Comparison of ENCODE assay signal across 18 cellular contexts in genomic region chr12:115323223-115323905, GRCh38.
DNase-seq lines count a peak whose midpoint lies in the region; ATAC-seq, FAIRE-seq and TF ChIP-seq lines count a peak whose summit lies in the region.
"Had no signal": no experiment of that assay in that cellular context is flagged by ENCODE, and none has a peak within 500 bp of the region (broad histone marks: within the 10 kb centered on the region; RNA-seq: fewer than 3 reads in every experiment).

No MANE protein-coding gene starts in this region.

- H3K27me3 ChIP-seq in K562 (ENCODE audit: control insufficient read depth in 2 of 2, insufficient read depth in 2 of 2, low read length in 2 of 2) (peaks cover 0 to 6% of the 10 kb centered on the region in 2 experiments; a peak in 1 of 5 replicates), WERI-Rb-1 (ENCODE audit: insufficient read depth, low read depth, severe bottlenecking) (peaks cover 2% of the 10 kb centered on the region)
- H3K27me3 ChIP-seq: hepatocyte, right atrium auricular region, uterus had no signal

- CTCF ChIA-PET in K562 (lab: Yijun Ruan, JAX; ENCODE audit: low intra/inter-chr PET ratio): no interaction called here

- in situ Hi-C loops in K562 (cut with MboI): no loop called here

- TF ChIP-seq RAD21 in K562 (CRISPR knock-in tag; conservative IDR thresholded peaks at IDR 0.05 in 1 of 2, IDR thresholded peaks at IDR 0.05 in 1 of 2): no peak

- ATAC-seq in K562: no peak
- ATAC-seq in stimulated activated naive CD8-positive, alpha-beta T cell treated with anti-CD3 and anti-CD28 coated beads, Interleukin-15, amount 100 ng/mL, for 72 hours: no peak

- H3K4me2 ChIP-seq in K562 (ENCODE audit: insufficient read depth, low read length): no peak overlapping the region
- H3K4me2 ChIP-seq: hepatocyte had no signal

- no peak overlapping the region for H2AFZ ChIP-seq in K562 (ENCODE audit: low read depth, low read length)
- H2AFZ ChIP-seq: hepatocyte had no signal

- TF ChIP-seq CTCF in AG10803 (conservative IDR thresholded peaks at IDR 0.05; ENCODE audit: low read length) (no peak), K562 (IDR thresholded peaks at IDR 0.05 in 2 of 3, conservative IDR thresholded peaks at IDR 0.05 in 1 of 3; ENCODE audit: insufficient read depth in 2 of 3, low read depth in 1 of 3, low read length in 3 of 3) (no peak), WERI-Rb-1 (IDR thresholded peaks at IDR 0.05; ENCODE audit: low read depth, low read length) (no peak)

- H3K9me3 Mint-ChIP-seq in stimulated activated naive CD8-positive, alpha-beta T cell treated with anti-CD3 and anti-CD28 coated beads, Interleukin-15, amount 100 ng/mL, for 72 hours: peaks cover 8 to 14% of the 10 kb centered on the region in 2 donors

- H3K9me3 ChIP-seq in K562 (replicated peaks; ENCODE audit: control insufficient read depth, insufficient read depth, low read depth, low read length): no peaks in the 10 kb centered on the region
- H3K9me3 ChIP-seq in WERI-Rb-1 (ENCODE audit: severe bottlenecking): no peaks in the 10 kb centered on the region
- H3K9me3 ChIP-seq: right atrium auricular region, uterus had no signal

- no peaks in the 10 kb centered on the region for H3K79me2 ChIP-seq in K562 (ENCODE audit: control insufficient read depth, insufficient read depth, low read length)
- H3K79me2 ChIP-seq: hepatocyte had no signal

- no peaks in the 10 kb centered on the region; a peak in 1 of 5 replicates for H3K4me1 ChIP-seq in K562 (replicated peaks in 1 of 2; ENCODE audit: control insufficient read depth in 2 of 2, insufficient read depth in 2 of 2, low read length in 2 of 2)
- H3K4me1 ChIP-seq: uterus had no signal

- WGBS in K562 (ENCODE audit: insufficient coverage, low coverage, missing lambda C conversion rate): 0% methylated on average over 3 of the region's 3 CpGs

- no peak overlapping the region for H3K9ac ChIP-seq in K562 (ENCODE audit: insufficient read depth in 1 of 2, low read depth in 2 of 2, low read length in 2 of 2)

- no peaks in the 10 kb centered on the region for H3K4me1 Mint-ChIP-seq in stimulated activated naive CD8-positive, alpha-beta T cell treated with anti-CD3 and anti-CD28 coated beads, Interleukin-15, amount 100 ng/mL, for 72 hours

- H3K4me3 ChIP-seq in AG10803 (ENCODE audit: low read length) (no peak overlapping the region), K562 (no peak overlapping the region), WERI-Rb-1 (ENCODE audit: low read depth, low read length) (no peak overlapping the region)
- H3K4me3 ChIP-seq: hepatocyte, right atrium auricular region, uterus had no signal

- no TSS peak for BruUV-seq in K562 (replicated peaks; lab: Mats Ljungman, UMichigan)

- H3K27me3 Mint-ChIP-seq in stimulated activated naive CD8-positive, alpha-beta T cell treated with anti-CD3 and anti-CD28 coated beads, Interleukin-15, amount 100 ng/mL, for 72 hours: peaks cover 13% of the 10 kb centered on the region

- no peaks in the 10 kb centered on the region for H3K9me1 ChIP-seq in K562 (ENCODE audit: control insufficient read depth, insufficient read depth, low read length)

- H4K20me1 ChIP-seq in K562 (replicated peaks; ENCODE audit: control insufficient read depth, insufficient read depth, low read length): no peaks in the 10 kb centered on the region

- TF ChIP-seq POLR2A in K562 (conservative IDR thresholded peaks at IDR 0.05): no peak

- FAIRE-seq in HTR-8/SVneo (lab: Jason Lieb, UNC) (peak; percentile 16), K562 (lab: Jason Lieb, UNC) (no peak)
- FAIRE-seq: GM12891 had no signal

- POLR2A ChIA-PET in K562 (lab: Yijun Ruan, JAX): no interaction called here

- peak; percentile 81 for DNase-seq in AG10803 (ENCODE audit: low read depth)
- DNase-seq in HTR-8/SVneo (ENCODE audit: insufficient read length, low spot score): no peak
- DNase-seq in K562 (ENCODE audit: extremely low read depth in 1 of 4, low spot score in 3 of 4): no peak
- DNase-seq in hepatic stellate cell (ENCODE audit: low spot score): peak; percentile 6
- no peak for DNase-seq in activated CD4-positive, CD25-positive, alpha-beta regulatory T cell treated with anti-CD3 and anti-CD28 coated beads, Interleukin-2, amount 50 U/mL, for 72 hours
- no peak for DNase-seq in activated CD8-positive, alpha-beta memory T cell treated with anti-CD3 and anti-CD28 coated beads for 24 hours
- DNase-seq in stimulated activated naive CD8-positive, alpha-beta T cell treated with anti-CD3 and anti-CD28 coated beads, Interleukin-15, amount 100 ng/mL, for 72 hours: no peak
- DNase-seq in WERI-Rb-1: no peak
- DNase-seq: H7, kidney glomerular epithelial cell, MM.1S, NCI-H2029, NCI-H510A, OCI-M1, uterus had no signal

- H3K27ac ChIP-seq in K562 (ENCODE audit: extremely low read depth, low read depth, low read length): no peak overlapping the region
- H3K27ac ChIP-seq in WERI-Rb-1: no peak overlapping the region
- H3K27ac ChIP-seq: hepatocyte, right atrium auricular region, uterus had no signal

- no peak for TF ChIP-seq EP300 in K562 (IDR thresholded peaks at IDR 0.05; ENCODE audit: low read length)

- intact Hi-C loops in K562 (cut with micrococcal nuclease): no loop called here

- no peak overlapping the region for H3K4me3 Mint-ChIP-seq in stimulated activated naive CD8-positive, alpha-beta T cell treated with anti-CD3 and anti-CD28 coated beads, Interleukin-15, amount 100 ng/mL, for 72 hours

- H3K27ac Mint-ChIP-seq in stimulated activated naive CD8-positive, alpha-beta T cell treated with anti-CD3 and anti-CD28 coated beads, Interleukin-15, amount 100 ng/mL, for 72 hours: no peak overlapping the region

- no peaks in the 10 kb centered on the region for H3K36me3 ChIP-seq in K562 (ENCODE audit: control insufficient read depth, insufficient read depth, low read length)
- H3K36me3 ChIP-seq in WERI-Rb-1: no peaks in the 10 kb centered on the region
- H3K36me3 ChIP-seq: right atrium auricular region, uterus had no signal

TF ChIP-seq in K562, 482 proteins besides CTCF, POLR2A, EP300 and RAD21:
- TF ChIP-seq HNRNPK (IDR thresholded peaks at IDR 0.05; ENCODE audit: low read depth, low read length, poor library complexity, severe bottlenecking): no peak
- TF ChIP-seq, protein P1, sequence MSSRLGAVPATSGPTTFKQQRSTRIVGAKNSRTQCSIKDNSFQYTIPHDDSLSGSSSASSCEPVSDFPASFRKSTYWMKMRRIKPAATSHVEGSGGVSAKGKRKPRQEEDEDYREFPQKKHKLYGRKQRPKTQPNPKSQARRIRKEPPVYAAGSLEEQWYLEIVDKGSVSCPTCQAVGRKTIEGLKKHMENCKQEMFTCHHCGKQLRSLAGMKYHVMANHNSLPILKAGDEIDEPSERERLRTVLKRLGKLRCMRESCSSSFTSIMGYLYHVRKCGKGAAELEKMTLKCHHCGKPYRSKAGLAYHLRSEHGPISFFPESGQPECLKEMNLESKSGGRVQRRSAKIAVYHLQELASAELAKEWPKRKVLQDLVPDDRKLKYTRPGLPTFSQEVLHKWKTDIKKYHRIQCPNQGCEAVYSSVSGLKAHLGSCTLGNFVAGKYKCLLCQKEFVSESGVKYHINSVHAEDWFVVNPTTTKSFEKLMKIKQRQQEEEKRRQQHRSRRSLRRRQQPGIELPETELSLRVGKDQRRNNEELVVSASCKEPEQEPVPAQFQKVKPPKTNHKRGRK (tag; IDR thresholded peaks at IDR 0.05): peak; percentile 97

Comparison
In these comparisons a context has a peak if more than half of its experiments do, and no peak if none do; other contexts are left out.
1. DNase-seq: peak in AG10803 (single experiment) and hepatic stellate cell (single experiment); none in HTR-8/SVneo (single experiment), K562 (0 of 4), activated CD4-positive, CD25-positive, alpha-beta regulatory T cell treated with anti-CD3 and anti-CD28 coated beads, Interleukin-2, amount 50 U/mL, for 72 hours (single experiment), activated CD8-positive, alpha-beta memory T cell treated with anti-CD3 and anti-CD28 coated beads for 24 hours (single experiment), stimulated activated naive CD8-positive, alpha-beta T cell treated with anti-CD3 and anti-CD28 coated beads, Interleukin-15, amount 100 ng/mL, for 72 hours (0 of 2) and WERI-Rb-1 (single experiment).